ENCODE assay signal across 18 cellular contexts in the genomic region with DNA sequence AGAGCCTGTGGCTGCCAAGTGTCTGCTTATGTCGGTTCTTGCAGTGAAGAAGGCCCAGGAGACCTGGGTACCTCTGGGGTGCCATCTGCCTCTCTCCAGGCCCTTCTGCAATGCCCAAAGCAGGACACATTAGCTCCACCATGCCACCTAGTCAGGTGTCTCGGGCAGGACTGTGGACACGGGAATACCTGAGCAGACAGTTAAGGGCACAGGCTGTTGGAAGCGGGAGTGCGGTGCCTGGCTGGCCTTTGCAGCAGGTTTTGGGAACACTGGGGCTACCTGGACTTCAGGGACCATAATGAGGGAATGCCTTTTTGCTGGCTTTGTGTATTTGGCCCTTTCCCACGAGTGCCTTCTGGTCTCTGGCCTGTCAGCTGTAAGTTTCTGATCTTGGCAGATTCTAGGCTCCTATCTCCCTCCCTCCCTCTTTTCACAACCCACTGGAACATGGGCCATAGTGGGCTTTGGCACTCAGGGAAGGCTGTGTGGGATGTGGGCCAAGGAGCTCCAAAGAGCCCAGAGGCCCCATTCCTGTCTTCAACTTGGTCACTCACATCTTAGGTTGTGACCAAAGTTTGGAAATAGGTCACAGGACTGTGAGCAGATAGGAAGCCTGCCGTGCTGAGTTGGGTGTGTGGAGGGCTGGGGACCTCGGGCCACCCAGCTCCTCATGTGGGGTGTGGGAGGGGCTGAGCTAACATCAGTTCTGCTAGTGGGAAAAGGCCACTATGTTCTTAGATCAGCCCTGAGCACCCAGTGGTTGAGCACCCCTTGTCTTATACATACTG.
"Had no signal": no experiment of that assay in that cellular context is flagged by ENCODE, and none has a peak within 500 bp of the region (broad histone marks: within the 10 kb centered on the region; RNA-seq: fewer than 3 reads in every experiment).

No MANE protein-coding gene starts in this region.

- DNase-seq: cerebellar nuclear complex; dermis blood vessel endothelial cell; effector CD4-positive, alpha-beta T cell; endodermal cell; erythroblast; foreskin melanocyte; hippocampal formation; kidney glomerular epithelial cell; psoas muscle; retina; sigmoid colon; stimulated activated CD4-positive, alpha-beta T cell treated with anti-CD3 and anti-CD28 coated beads, Interleukin-2, amount 100 ng/mL, for 24 hours; stimulated activated CD4-positive, alpha-beta T cell treated with anti-CD3 and anti-CD28 coated beads, Interleukin-4, amount 100 ng/mL, for 4 hours; stimulated activated naive CD4-positive, alpha-beta T cell; stomach; trophoblast cell had no signal

- H3K4me3 Mint-ChIP-seq: endodermal cell, nephron had no signal

- H3K27ac Mint-ChIP-seq: endodermal cell had no signal

- ATAC-seq: psoas muscle had no signal

- H3K4me3 ChIP-seq: psoas muscle, sigmoid colon, skin epidermis, stomach had no signal

- H3K27ac ChIP-seq: psoas muscle, sigmoid colon, skin epidermis, stomach had no signal
